Comparison of ENCODE assay signal across 15 cellular contexts in the genomic region with DNA sequence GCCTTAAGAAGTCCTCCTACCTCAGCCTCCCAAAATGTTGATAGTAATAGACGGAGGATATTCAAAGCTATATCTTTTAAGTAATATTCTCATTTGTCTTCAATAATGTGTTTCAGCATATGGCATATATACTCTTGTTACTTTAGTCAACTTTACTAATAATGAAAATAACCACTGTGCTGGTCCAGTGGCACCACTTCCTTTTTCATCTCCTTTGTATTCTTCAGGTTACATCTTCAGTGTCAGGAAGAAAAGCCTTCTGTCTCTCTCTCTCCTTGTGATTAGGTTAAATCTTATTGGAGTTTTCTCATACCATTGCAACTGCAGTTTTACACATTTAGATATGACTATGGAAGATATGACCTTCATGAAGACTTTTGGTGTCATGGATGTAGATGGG.
DNase-seq lines count a peak whose midpoint lies in the region; ATAC-seq and TF ChIP-seq lines count a peak whose summit lies in the region.
"Had no signal": no experiment of that assay in that cellular context is flagged by ENCODE, and none has a peak within 500 bp of the region (broad histone marks: within the 10 kb centered on the region; RNA-seq: fewer than 3 reads in every experiment).

No MANE protein-coding gene starts in this region.

- no peaks in the 10 kb centered on the region for H3K27me3 ChIP-seq in GM06990 (replicated peaks; ENCODE audit: control insufficient read depth, insufficient read depth, low read length)
- H3K27me3 ChIP-seq: BE2C had no signal

- DNase-seq in GM06990 (ENCODE audit: extremely low read depth, insufficient read length) (peak; percentile 36), GF-D8 (lab: John Stamatoyannopoulos, UW) (no peak), Ammon's horn (ENCODE audit: low spot score) (no peak), C1 segment of cervical spinal cord (lab: John Stamatoyannopoulos, UW) (no peak)
- DNase-seq in activated CD4-positive, alpha-beta T cell treated with anti-CD3 and anti-CD28 coated beads, Interleukin-2, amount 50 U/mL, for 1 hour, result no peak
- DNase-seq: activated T-cell treated with anti-CD3 and anti-CD28 coated beads, Interleukin-2, amount 50 U/mL, for 4 hours; BE2C; left colon; MV-4-11; NCI-H510A; SHP77; stimulated activated CD4-positive, alpha-beta T cell treated with anti-CD3 and anti-CD28 coated beads, Interleukin-12 subunit alpha, Interleukin-12 subunit beta, amount 100 ng/mL, for 4 hours had no signal

- no peaks in the 10 kb centered on the region for H3K36me3 ChIP-seq in GM06990 (ENCODE audit: control insufficient read depth, insufficient read depth, low read length)
- H3K36me3 ChIP-seq: BE2C had no signal

- peak; percentile 72 for ATAC-seq in GM18873 (IDR thresholded peaks at IDR 0.05; ENCODE audit: low FRiP score, unreplicated experiment)
- peak; percentile 75 for ATAC-seq in HG02623 (IDR thresholded peaks at IDR 0.05; ENCODE audit: unreplicated experiment)
- peak; percentile 65 for ATAC-seq in HG03565 (IDR thresholded peaks at IDR 0.05; ENCODE audit: unreplicated experiment)
- ATAC-seq: activated T-cell treated with anti-CD3 and anti-CD28 coated beads, Interleukin-2, amount 50 U/mL, for 4 hours; left colon had no signal

- TF ChIP-seq CTCF in GM06990 (IDR thresholded peaks at IDR 0.05; ENCODE audit: insufficient read depth, low read length, poor library complexity, severe bottlenecking), result no peak

- no peak overlapping the region for H3K4me3 ChIP-seq in GM06990 (replicated peaks; ENCODE audit: low read depth, low read length)
